ENCODE assay signal across 11 cellular contexts in the genomic region with DNA sequence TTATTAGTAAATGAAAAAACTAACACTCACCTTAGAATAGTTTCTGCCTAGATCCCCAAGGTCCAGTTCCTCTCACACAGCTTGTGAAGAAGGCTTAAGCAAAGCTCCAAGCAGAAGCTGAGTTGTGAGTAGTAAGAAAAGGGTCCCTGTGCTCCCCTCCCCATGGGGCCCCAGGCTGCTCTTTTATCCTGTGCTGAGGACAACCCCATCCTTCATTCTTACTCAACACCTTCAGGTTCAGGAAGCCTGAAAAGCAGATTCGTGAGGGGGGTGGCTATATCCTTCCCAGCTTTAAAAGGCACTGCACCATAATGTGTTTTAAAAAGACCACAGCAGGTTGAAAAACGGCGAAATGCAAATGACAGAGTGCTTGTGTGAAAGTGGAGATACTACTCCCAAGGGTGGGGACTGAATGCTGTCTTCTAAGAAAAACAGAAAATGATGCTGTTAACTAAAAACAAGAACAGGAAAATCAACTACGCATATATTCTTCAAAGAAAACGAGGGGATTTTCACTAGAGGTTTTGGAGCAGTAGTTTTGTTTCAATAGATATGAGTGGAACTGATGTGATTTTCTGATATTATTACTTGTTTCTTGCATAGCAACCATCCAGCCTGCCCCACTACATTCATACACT.
DNase-seq lines count a peak whose midpoint lies in the region; ATAC-seq and TF ChIP-seq lines count a peak whose summit lies in the region.
"Had no signal": no experiment of that assay in that cellular context is flagged by ENCODE, and none has a peak within 500 bp of the region (broad histone marks: within the 10 kb centered on the region; RNA-seq: fewer than 3 reads in every experiment).

No MANE protein-coding gene starts in this region.

- no peaks in the 10 kb centered on the region for H3K36me3 ChIP-seq in heart left ventricle
- no peaks in the 10 kb centered on the region for H3K36me3 ChIP-seq in psoas muscle (ENCODE audit: insufficient read depth in 1 of 2, low read depth in 1 of 2)

- H3K4me1 ChIP-seq in heart left ventricle = no peaks in the 10 kb centered on the region
- no peaks in the 10 kb centered on the region for H3K4me1 ChIP-seq in psoas muscle

- DNase-seq in activated naive CD4-positive, alpha-beta T cell treated with anti-CD3 and anti-CD28 coated beads for 36 hours = peak; percentile 46
- DNase-seq in activated naive CD4-positive, alpha-beta T cell treated with anti-CD3 and anti-CD28 coated beads, Interleukin-2, amount 50 U/mL, for 16 hours = no peak
- DNase-seq in sciatic nerve (ENCODE audit: low spot score) = no peak
- no peak for DNase-seq in heart left ventricle
- no peak for DNase-seq in psoas muscle
- DNase-seq in stimulated activated CD4-positive, alpha-beta T cell treated with anti-CD3 and anti-CD28 coated beads, Interleukin-15, amount 100 ng/mL, for 24 hours = no peak
- DNase-seq: amniotic stem cell, dermis blood vessel endothelial cell, NCI-H345 had no signal

- H3K36me3 Mint-ChIP-seq in activated naive CD4-positive, alpha-beta T cell treated with anti-CD3 and anti-CD28 coated beads for 36 hours (ENCODE audit: low read depth) = no peaks in the 10 kb centered on the region

- WGBS in heart left ventricle, 4 donors = 56 to 63% (median 60%) methylated on average over 5 of the region's 5 CpGs
- 69 to 81% (median 75%) methylated on average over 5 of the region's 5 CpGs for whole genome bisulfite sequencing in psoas muscle, 3 donors

- H3K27me3 ChIP-seq in heart left ventricle (no peaks in the 10 kb centered on the region), psoas muscle (ENCODE audit: insufficient read depth in 3 of 3, low read length in 2 of 3) (peaks cover 0 to 3% (median 0%) of the 10 kb centered on the region in 3 donors)

- no peak for TF ChIP-seq CTCF in heart left ventricle (IDR thresholded peaks at IDR 0.05)
- TF ChIP-seq CTCF in psoas muscle (IDR thresholded peaks at IDR 0.05) = no peak

- no peaks in the 10 kb centered on the region for H3K9me3 Mint-ChIP-seq in activated naive CD4-positive, alpha-beta T cell treated with anti-CD3 and anti-CD28 coated beads for 36 hours

- H3K27ac Mint-ChIP-seq in activated naive CD4-positive, alpha-beta T cell treated with anti-CD3 and anti-CD28 coated beads for 36 hours = peak overlapping the region; percentile 1

- H3K27ac ChIP-seq in heart left ventricle (no peak overlapping the region), psoas muscle (no peak overlapping the region)

- CTCF ChIA-PET in activated naive CD4-positive, alpha-beta T cell treated with anti-CD3 and anti-CD28 coated beads for 36 hours (lab: Charles Lee) = no interaction called here

- no peak for TF ChIP-seq POLR2A in heart left ventricle (IDR thresholded peaks at IDR 0.05)

- ATAC-seq in GM21723 (IDR thresholded peaks at IDR 0.05; ENCODE audit: unreplicated experiment) (peak; percentile 77), HG03558 (IDR thresholded peaks at IDR 0.05; ENCODE audit: extremely low read depth, unreplicated experiment) (peak; percentile 56), sciatic nerve (peak; percentile 20), heart left ventricle (no peak), psoas muscle (no peak)

- peaks cover 0 to 7% (median 0%) of the 10 kb centered on the region in 12 donors for H3K9me3 ChIP-seq in heart left ventricle
- no peaks in the 10 kb centered on the region for H3K9me3 ChIP-seq in psoas muscle

- no peak overlapping the region for H3K4me3 Mint-ChIP-seq in activated naive CD4-positive, alpha-beta T cell treated with anti-CD3 and anti-CD28 coated beads for 36 hours

- H3K4me1 Mint-ChIP-seq in activated naive CD4-positive, alpha-beta T cell treated with anti-CD3 and anti-CD28 coated beads for 36 hours (ENCODE audit: low read depth) = peaks cover 11% of the 10 kb centered on the region

- H3K27me3 Mint-ChIP-seq in activated naive CD4-positive, alpha-beta T cell treated with anti-CD3 and anti-CD28 coated beads for 36 hours (ENCODE audit: low read depth) = no peaks in the 10 kb centered on the region

- H3K4me3 ChIP-seq in heart left ventricle (no peak overlapping the region), psoas muscle (no peak overlapping the region)

- intact Hi-C loops in activated naive CD4-positive, alpha-beta T cell treated with anti-CD3 and anti-CD28 coated beads for 36 hours (cut with micrococcal nuclease) = loop anchor here (1.0 kb wide), 1 partner anchor 45 kb away; no protein-coding TSS in a partner anchor
- intact Hi-C loops in sciatic nerve (cut with DNase I) = no loop called here
- intact Hi-C loops in heart left ventricle (cut with DNase I) = no loop called here
- intact Hi-C loops in psoas muscle (cut with DNase I) = no loop called here

Comparison
In these comparisons a context has a peak if more than half of its experiments do, and no peak if none do; other contexts are left out.
1. ATAC-seq: peak in GM21723 (single experiment), HG03558 (single experiment) and sciatic nerve (single experiment); none in heart left ventricle (0 of 4) and psoas muscle (0 of 4).